ENCODE assay signal across 22 cellular contexts in the genomic region with DNA sequence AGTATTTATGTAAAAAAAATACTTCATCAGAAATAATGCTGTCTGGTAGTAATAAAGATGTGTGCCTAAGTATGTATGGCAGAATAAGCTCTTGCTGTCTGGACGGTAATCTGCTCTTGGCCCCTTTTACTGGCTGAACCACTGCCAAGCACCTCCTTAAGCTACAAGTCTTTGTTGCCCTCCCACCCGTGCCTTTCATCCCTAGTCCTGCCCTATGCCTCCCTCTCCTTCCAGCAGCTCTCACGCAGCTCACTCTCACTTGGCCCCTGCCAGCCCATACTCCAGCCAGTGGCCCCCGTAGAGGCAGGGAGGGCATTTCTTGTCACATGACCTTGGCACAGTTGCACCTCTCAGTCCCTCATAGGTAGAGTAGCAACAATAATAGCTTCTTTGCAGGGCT. TPM values are rescaled to one million over a fixed set of nuclear protein-coding genes. Genes with fewer than 3 reads are reported as not detected.
A peak's percentile ranks its signal among the peaks of the same experiment; 100 is the strongest.
DNase-seq lines count a peak whose midpoint lies in the region; ATAC-seq and TF ChIP-seq lines count a peak whose summit lies in the region.
"Had no signal": no experiment of that assay in that cellular context is flagged by ENCODE, and none has a peak within 500 bp of the region (broad histone marks: within the 10 kb centered on the region; RNA-seq: fewer than 3 reads in every experiment).

No MANE protein-coding gene starts in this region.

- no peak overlapping the region for H3K4me3 ChIP-seq in right atrium auricular region
- no peak overlapping the region for H3K4me3 ChIP-seq in neuronal stem cell (ENCODE audit: low read length in 2 of 2)
- H3K4me3 ChIP-seq: Peyer's patch, SJCRH30 had no signal

- H3K4ac ChIP-seq in neuronal stem cell (ENCODE audit: low read length) = no peak overlapping the region

- H4K8ac ChIP-seq in neuronal stem cell (ENCODE audit: low read depth, low read length) = no peak overlapping the region

- H3K79me1 ChIP-seq in neuronal stem cell (ENCODE audit: low read depth, low read length) = no peaks in the 10 kb centered on the region

- H4K91ac ChIP-seq in neuronal stem cell (ENCODE audit: low read depth, low read length, poor library complexity) = no peak overlapping the region

- no peak for TF ChIP-seq CTCF in right atrium auricular region (IDR thresholded peaks at IDR 0.05)

- intact Hi-C loops in Right ventricle myocardium inferior (cut with DNase I) = no loop called here
- intact Hi-C loops in sciatic nerve (cut with DNase I) = no loop called here

- no peaks in the 10 kb centered on the region for H3K9me3 ChIP-seq in right atrium auricular region
- peaks cover 0 to 3% of the 10 kb centered on the region in 2 donors for H3K9me3 ChIP-seq in neuronal stem cell (replicated peaks in 1 of 2; ENCODE audit: control insufficient read depth in 2 of 2, insufficient read depth in 1 of 2, low read depth in 1 of 2, low read length in 2 of 2)
- H3K9me3 ChIP-seq: Peyer's patch, SJCRH30 had no signal

- no peak overlapping the region for H3K14ac ChIP-seq in neuronal stem cell (ENCODE audit: low read length)

- no peak overlapping the region for H2BK5ac ChIP-seq in neuronal stem cell (ENCODE audit: low read length)

- H3K27ac ChIP-seq in right atrium auricular region (no peak overlapping the region), neuronal stem cell (replicated peaks; ENCODE audit: low read length) (no peak overlapping the region)
- H3K27ac ChIP-seq: 22Rv1, Peyer's patch, SJCRH30 had no signal

- no peak overlapping the region for H3K9ac ChIP-seq in neuronal stem cell (ENCODE audit: low read depth, low read length, poor library complexity)

- H2BK12ac ChIP-seq in neuronal stem cell (ENCODE audit: low read length) = no peak overlapping the region

- no peak overlapping the region for H2BK120ac ChIP-seq in neuronal stem cell (ENCODE audit: low read depth, low read length)

- H3K18ac ChIP-seq in neuronal stem cell (ENCODE audit: low read length) = peak overlapping the region; percentile 7

- H2AK5ac ChIP-seq in neuronal stem cell (ENCODE audit: low read depth, low read length) = no peak overlapping the region

- WGBS in neuronal stem cell (ENCODE audit: extremely low coverage in 2 of 2, insufficient read length in 2 of 2, insufficient replicate concordance in 1 of 2), 2 donors = no CpG with 5 or more reads among the region's 4 CpGs

- H3K36me3 ChIP-seq in right atrium auricular region (no peaks in the 10 kb centered on the region), neuronal stem cell (replicated peaks in 1 of 2; ENCODE audit: control insufficient read depth in 2 of 2, insufficient read depth in 2 of 2, low read length in 2 of 2) (no peaks in the 10 kb centered on the region)
- H3K36me3 ChIP-seq: Peyer's patch, SJCRH30 had no signal

- no peaks in the 10 kb centered on the region for H3K27me3 ChIP-seq in right atrium auricular region
- no peaks in the 10 kb centered on the region for H3K27me3 ChIP-seq in neuronal stem cell (ENCODE audit: control insufficient read depth in 3 of 3, insufficient read depth in 3 of 3, low read depth in 1 of 3, low read length in 3 of 3)
- H3K27me3 ChIP-seq: Peyer's patch, SJCRH30 had no signal

- H3K4me1 ChIP-seq in right atrium auricular region (no peaks in the 10 kb centered on the region), neuronal stem cell (ENCODE audit: control insufficient read depth in 2 of 2, insufficient read depth in 1 of 2, low read depth in 1 of 2, low read length in 2 of 2) (no peaks in the 10 kb centered on the region)
- H3K4me1 ChIP-seq: Peyer's patch, SJCRH30 had no signal

- ATAC-seq in Right ventricle myocardium inferior (peak; percentile 63), sciatic nerve (no peak)

- H3K23ac ChIP-seq in neuronal stem cell (ENCODE audit: low read depth, low read length, poor library complexity) = no peak overlapping the region

- no peak overlapping the region for H2AFZ ChIP-seq in neuronal stem cell (ENCODE audit: low read length)

- H2BK15ac ChIP-seq in neuronal stem cell (ENCODE audit: low read length) = no peak overlapping the region

- DNase-seq in Right ventricle myocardium inferior (ENCODE audit: missing footprints) (no peak), right atrium auricular region (ENCODE audit: low spot score) (no peak), amniotic epithelial cell (ENCODE audit: low read depth) (peak; percentile 45), neuronal stem cell (ENCODE audit: low spot score) (no peak), SIG-M5 treated with dmso at 0.1 percent for 504 hours (lab: John Stamatoyannopoulos, UW; ENCODE audit: unreplicated experiment) (no peak), D341Med (ENCODE audit: low spot score) (no peak), sciatic nerve (ENCODE audit: low spot score) (no peak)
- DNase-seq: ACHN, Calu3, DMS153, DND-41, HCEC 1CT, Karpas-422, NCI-H1092, NCI-H1417 treated with DMSO at 0.1 percent for 48 hours, NCI-H1694 treated with DMSO at 0.1 percent for 48 hours, NCI-H2081, NCI-H2227 treated with DMSO at 0.1 percent for 48 hours, NCI-H526 treated with DMSO at 0.1 percent for 48 hours, Peyer's patch, SJCRH30 had no signal

- H3K4me2 ChIP-seq in neuronal stem cell (ENCODE audit: insufficient read depth, low read length, poor library complexity, severe bottlenecking) = no peak overlapping the region

RNA-seq across cellular contexts. Expression of a gene that starts 54.5 kb away (rescaled TPM):
- total RNA-seq in Right ventricle myocardium inferior (38.0 TPM), right atrium auricular region (10 to 100 TPM; 39.2 to 49.4 TPM), sciatic nerve (17.5 TPM)
- 2.0 TPM for polyA plus RNA-seq in neuronal stem cell (2013, experiment 1 of 2)
- 2.0 TPM for polyA plus RNA-seq in neuronal stem cell (2013, experiment 2 of 2)
